In the genomic region with DNA sequence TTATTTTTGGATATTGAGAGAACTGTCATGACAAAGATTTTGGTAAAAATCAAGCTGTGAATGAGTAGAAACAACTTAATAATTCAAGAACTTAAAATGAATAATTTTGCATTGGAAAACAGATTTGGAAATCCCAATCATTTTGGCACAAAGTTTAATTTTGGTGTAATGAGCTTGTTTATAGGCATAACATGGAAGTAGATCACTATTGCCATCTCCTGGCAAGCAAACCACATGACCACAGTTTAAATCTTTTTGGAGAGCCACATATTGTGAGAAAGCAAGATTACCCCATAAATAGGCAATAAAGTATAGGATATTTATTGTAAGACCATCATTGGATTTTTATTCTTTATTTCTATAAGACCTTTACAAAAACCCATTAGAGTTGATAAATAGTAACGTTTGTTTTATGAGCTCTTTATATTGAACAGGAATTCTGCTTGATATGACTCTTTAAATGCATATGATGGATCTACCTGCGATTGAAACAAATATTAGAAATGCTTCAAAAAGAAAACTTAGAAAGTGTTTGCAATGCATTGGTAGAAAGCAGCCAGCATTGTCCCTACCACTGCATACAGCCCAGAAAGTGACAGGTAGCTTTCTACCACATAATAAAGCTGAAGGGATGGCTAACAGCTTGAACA, we compare ENCODE assay signal across 8 cellular contexts.
DNase-seq lines count a peak whose midpoint lies in the region; ATAC-seq and TF ChIP-seq lines count a peak whose summit lies in the region.

No MANE protein-coding gene starts in this region.

- H3K9ac ChIP-seq in smooth muscle cell (ENCODE audit: low read depth) = no peak overlapping the region

- TF ChIP-seq CTCF in activated CD8-positive, alpha-beta T cell treated with anti-CD3 and anti-CD28 coated beads for 36 hours (IDR thresholded peaks at IDR 0.05) = peak; percentile 39
- peak; percentile 84 for TF ChIP-seq CTCF in LNCAP (IDR thresholded peaks at IDR 0.05)
- peak; percentile 49 for TF ChIP-seq CTCF in fibroblast of villous mesenchyme (IDR thresholded peaks at IDR 0.05; ENCODE audit: insufficient read depth, low read depth, low read length)
- peak; percentile 61 for TF ChIP-seq CTCF in smooth muscle cell (IDR thresholded peaks at IDR 0.05; ENCODE audit: borderline replicate concordance, insufficient read depth, poor library complexity, severe bottlenecking)

- H4K20me1 ChIP-seq in smooth muscle cell (ENCODE audit: low read depth) = no peaks in the 10 kb centered on the region

- intact Hi-C loops in activated CD8-positive, alpha-beta T cell treated with anti-CD3 and anti-CD28 coated beads for 36 hours (cut with micrococcal nuclease) = no loop called here

- H3K4me3 ChIP-seq in fibroblast of villous mesenchyme (ENCODE audit: low read depth, low read length) (no peak overlapping the region), smooth muscle cell (no peak overlapping the region)

- H3K9me3 Mint-ChIP-seq in activated CD8-positive, alpha-beta T cell treated with anti-CD3 and anti-CD28 coated beads for 36 hours = no peaks in the 10 kb centered on the region
- no peaks in the 10 kb centered on the region for H3K9me3 Mint-ChIP-seq in activated CD8-positive, alpha-beta T cell treated with anti-CD3 and anti-CD28 coated beads, Interleukin-2, amount 10 ng/mL, durations not matched to agents 7 days and 5 days (ENCODE audit: insufficient read depth)
- H3K9me3 Mint-ChIP-seq in natural killer cell treated with Interleukin-12 subunit alpha and Interleukin-12 subunit beta and Interleukin-15 and Interleukin-18, amount 100 ng/mL, for 72 hours = peaks cover 7% of the 10 kb centered on the region

- H3K4me1 ChIP-seq in smooth muscle cell (ENCODE audit: low read depth) = no peaks in the 10 kb centered on the region

- ATAC-seq in activated CD8-positive, alpha-beta T cell treated with anti-CD3 and anti-CD28 coated beads for 36 hours = no peak
- ATAC-seq in activated CD8-positive, alpha-beta T cell treated with anti-CD3 and anti-CD28 coated beads, Interleukin-2, amount 10 ng/mL, durations not matched to agents 7 days and 5 days = no peak
- ATAC-seq in natural killer cell treated with Interleukin-12 subunit alpha and Interleukin-12 subunit beta and Interleukin-15 and Interleukin-18, amount 100 ng/mL, for 72 hours = no peak

- H3K27me3 ChIP-seq in smooth muscle cell (ENCODE audit: low read depth) = no peaks in the 10 kb centered on the region

- CTCF ChIA-PET in activated CD8-positive, alpha-beta T cell treated with anti-CD3 and anti-CD28 coated beads for 36 hours (lab: Charles Lee) = no interaction called here
- CTCF ChIA-PET in activated CD8-positive, alpha-beta T cell treated with anti-CD3 and anti-CD28 coated beads, Interleukin-2, amount 10 ng/mL, durations not matched to agents 7 days and 5 days (lab: Charles Lee) = no interaction called here

- no peaks in the 10 kb centered on the region for H3K36me3 Mint-ChIP-seq in activated CD8-positive, alpha-beta T cell treated with anti-CD3 and anti-CD28 coated beads for 36 hours (ENCODE audit: low read depth)
- no peaks in the 10 kb centered on the region for H3K36me3 Mint-ChIP-seq in activated CD8-positive, alpha-beta T cell treated with anti-CD3 and anti-CD28 coated beads, Interleukin-2, amount 10 ng/mL, durations not matched to agents 7 days and 5 days (ENCODE audit: low read depth)
- H3K36me3 Mint-ChIP-seq in natural killer cell treated with Interleukin-12 subunit alpha and Interleukin-12 subunit beta and Interleukin-15 and Interleukin-18, amount 100 ng/mL, for 72 hours = no peaks in the 10 kb centered on the region

- H2AFZ ChIP-seq in smooth muscle cell (ENCODE audit: low read depth) = no peak overlapping the region

- H3K79me2 ChIP-seq in smooth muscle cell (ENCODE audit: low read depth) = no peaks in the 10 kb centered on the region

- H3K4me1 Mint-ChIP-seq in activated CD8-positive, alpha-beta T cell treated with anti-CD3 and anti-CD28 coated beads for 36 hours (ENCODE audit: low read depth) = no peaks in the 10 kb centered on the region
- no peaks in the 10 kb centered on the region for H3K4me1 Mint-ChIP-seq in activated CD8-positive, alpha-beta T cell treated with anti-CD3 and anti-CD28 coated beads, Interleukin-2, amount 10 ng/mL, durations not matched to agents 7 days and 5 days (ENCODE audit: low read depth)
- no peaks in the 10 kb centered on the region for H3K4me1 Mint-ChIP-seq in natural killer cell treated with Interleukin-12 subunit alpha and Interleukin-12 subunit beta and Interleukin-15 and Interleukin-18, amount 100 ng/mL, for 72 hours (ENCODE audit: low read depth in 2 of 2)

- no peaks in the 10 kb centered on the region for H3F3A ChIP-seq in smooth muscle cell (ENCODE audit: low read depth)

- no peak overlapping the region for H3K27ac ChIP-seq in smooth muscle cell (ENCODE audit: low read depth)

- H3K27me3 Mint-ChIP-seq in activated CD8-positive, alpha-beta T cell treated with anti-CD3 and anti-CD28 coated beads for 36 hours = no peaks in the 10 kb centered on the region
- H3K27me3 Mint-ChIP-seq in activated CD8-positive, alpha-beta T cell treated with anti-CD3 and anti-CD28 coated beads, Interleukin-2, amount 10 ng/mL, durations not matched to agents 7 days and 5 days (ENCODE audit: low read depth) = no peaks in the 10 kb centered on the region
- H3K27me3 Mint-ChIP-seq in natural killer cell treated with Interleukin-12 subunit alpha and Interleukin-12 subunit beta and Interleukin-15 and Interleukin-18, amount 100 ng/mL, for 72 hours = no peaks in the 10 kb centered on the region

- no peak overlapping the region for H3K27ac Mint-ChIP-seq in activated CD8-positive, alpha-beta T cell treated with anti-CD3 and anti-CD28 coated beads for 36 hours
- no peak overlapping the region for H3K27ac Mint-ChIP-seq in activated CD8-positive, alpha-beta T cell treated with anti-CD3 and anti-CD28 coated beads, Interleukin-2, amount 10 ng/mL, durations not matched to agents 7 days and 5 days
- H3K27ac Mint-ChIP-seq in natural killer cell treated with Interleukin-12 subunit alpha and Interleukin-12 subunit beta and Interleukin-15 and Interleukin-18, amount 100 ng/mL, for 72 hours = no peak overlapping the region

- no peak overlapping the region for H3K4me2 ChIP-seq in smooth muscle cell

- H3K9me3 ChIP-seq in smooth muscle cell (replicated peaks; ENCODE audit: low read depth) = no peaks in the 10 kb centered on the region

- no peak overlapping the region for H3K4me3 Mint-ChIP-seq in activated CD8-positive, alpha-beta T cell treated with anti-CD3 and anti-CD28 coated beads for 36 hours
- no peak overlapping the region for H3K4me3 Mint-ChIP-seq in activated CD8-positive, alpha-beta T cell treated with anti-CD3 and anti-CD28 coated beads, Interleukin-2, amount 10 ng/mL, durations not matched to agents 7 days and 5 days
- no peak overlapping the region for H3K4me3 Mint-ChIP-seq in natural killer cell treated with Interleukin-12 subunit alpha and Interleukin-12 subunit beta and Interleukin-15 and Interleukin-18, amount 100 ng/mL, for 72 hours

- H3K36me3 ChIP-seq in smooth muscle cell (ENCODE audit: low read depth) = no peaks in the 10 kb centered on the region

- DNase-seq in activated CD8-positive, alpha-beta T cell treated with anti-CD3 and anti-CD28 coated beads for 36 hours = peak; percentile 3
- no peak for DNase-seq in activated CD8-positive, alpha-beta T cell treated with anti-CD3 and anti-CD28 coated beads, Interleukin-2, amount 10 ng/mL, durations not matched to agents 7 days and 5 days
- DNase-seq in SHP77 (lab: John Stamatoyannopoulos, UW) = peak; percentile 26 to 38
- peak; percentile 53 for DNase-seq in fibroblast of villous mesenchyme (ENCODE audit: low read depth)
- no peak for DNase-seq in smooth muscle cell (lab: John Stamatoyannopoulos, UW; ENCODE audit: unreplicated experiment)
- no peak for DNase-seq in activated naive CD4-positive, alpha-beta T cell treated with anti-CD3 and anti-CD28 coated beads, Interleukin-2, amount 50 U/mL, for 16 hours
- DNase-seq in natural killer cell treated with Interleukin-12 subunit alpha and Interleukin-12 subunit beta and Interleukin-15 and Interleukin-18, amount 100 ng/mL, for 72 hours (ENCODE audit: low spot score) = no peak

- 46% methylated on average over 2 of the region's 2 CpGs for WGBS in smooth muscle cell (ENCODE audit: low lambda C conversion rate)

- POLR2A ChIA-PET in activated CD8-positive, alpha-beta T cell treated with anti-CD3 and anti-CD28 coated beads for 36 hours (lab: Charles Lee) = no interaction called here
- POLR2A ChIA-PET in activated CD8-positive, alpha-beta T cell treated with anti-CD3 and anti-CD28 coated beads, Interleukin-2, amount 10 ng/mL, durations not matched to agents 7 days and 5 days (lab: Charles Lee) = no interaction called here

Comparison
In these comparisons a context has a peak if more than half of its experiments do, and no peak if none do; other contexts are left out.
1. DNase-seq: peak in activated CD8-positive, alpha-beta T cell treated with anti-CD3 and anti-CD28 coated beads for 36 hours (single experiment), SHP77 (2 of 2) and fibroblast of villous mesenchyme (single experiment); none in activated CD8-positive, alpha-beta T cell treated with anti-CD3 and anti-CD28 coated beads, Interleukin-2, amount 10 ng/mL, durations not matched to agents 7 days and 5 days (single experiment), smooth muscle cell (single experiment), activated naive CD4-positive, alpha-beta T cell treated with anti-CD3 and anti-CD28 coated beads, Interleukin-2, amount 50 U/mL, for 16 hours (single experiment) and natural killer cell treated with Interleukin-12 subunit alpha and Interleukin-12 subunit beta and Interleukin-15 and Interleukin-18, amount 100 ng/mL, for 72 hours (single experiment).
2. Peak in every context shown above with its lines, with median percentiles within 50 percentile points of each other: CTCF ChIP-seq.